Comparison of ENCODE assay signal across 15 cellular contexts in genomic region chr12:48023386-48023785, GRCh38. TPM values are rescaled to one million over a fixed set of nuclear protein-coding genes. Genes with fewer than 3 reads are reported as not detected.
DNase-seq lines count a peak whose midpoint lies in the region; ATAC-seq, FAIRE-seq and TF ChIP-seq lines count a peak whose summit lies in the region.
"Had no signal": no experiment of that assay in that cellular context is flagged by ENCODE, and none has a peak within 500 bp of the region (broad histone marks: within the 10 kb centered on the region; RNA-seq: fewer than 3 reads in every experiment).

No MANE protein-coding gene starts in this region.

- FAIRE-seq in GM19239 (lab: Jason Lieb, UNC) = no peak
- FAIRE-seq: pancreas had no signal

- H2AFZ ChIP-seq in MM.1S (ENCODE audit: low read length) = no peak overlapping the region

- H3K27me3 ChIP-seq in right atrium auricular region (no peaks in the 10 kb centered on the region), lower lobe of right lung (ENCODE audit: low read depth) (peaks cover 5% of the 10 kb centered on the region), MM.1S (replicated peaks; ENCODE audit: insufficient read depth, low read length) (no peaks in the 10 kb centered on the region)
- H3K27me3 ChIP-seq: pancreas, upper lobe of left lung had no signal

- H3K4me1 ChIP-seq in right atrium auricular region = peaks cover 0 to 15% of the 10 kb centered on the region in 2 donors
- H3K4me1 ChIP-seq in lower lobe of right lung = no peaks in the 10 kb centered on the region
- 0 out of 2 replicates have a peak, but pooled peaks cover 4% of the 10 kb centered on the region for H3K4me1 ChIP-seq in MM.1S (ENCODE audit: low read length)
- H3K4me1 ChIP-seq: esophagus squamous epithelium, pancreas had no signal

- no peak overlapping the region for H3K4me2 ChIP-seq in MM.1S (ENCODE audit: low read depth, low read length)

- no peak overlapping the region for H3K4me3 Mint-ChIP-seq in T-helper 17 cell

- H3K36me3 ChIP-seq in right atrium auricular region (no peaks in the 10 kb centered on the region), lower lobe of right lung (no peaks in the 10 kb centered on the region), MM.1S (replicated peaks; ENCODE audit: insufficient read depth, low read length) (no peaks in the 10 kb centered on the region)
- H3K36me3 ChIP-seq: esophagus squamous epithelium, pancreas, upper lobe of left lung had no signal

- H4K20me1 ChIP-seq in MM.1S (ENCODE audit: insufficient read depth, low read length) = no peaks in the 10 kb centered on the region

- no peak overlapping the region for H3K9ac ChIP-seq in MM.1S (ENCODE audit: low read length)

- no peaks in the 10 kb centered on the region for H3K36me3 Mint-ChIP-seq in T-helper 17 cell (ENCODE audit: low read depth)

- no peak for TF ChIP-seq CTCF in right atrium auricular region (IDR thresholded peaks at IDR 0.05)
- no peak for TF ChIP-seq CTCF in lower lobe of right lung (IDR thresholded peaks at IDR 0.05)
- TF ChIP-seq CTCF in GM10266 (IDR thresholded peaks at IDR 0.05; ENCODE audit: control insufficient read depth, insufficient read depth, low read depth, missing control alignments) = no peak
- no peak for TF ChIP-seq CTCF in MM.1S (IDR thresholded peaks at IDR 0.05; ENCODE audit: low read length)

- peak; percentile 72 for DNase-seq in Right ventricle myocardium superior
- no peak for DNase-seq in right atrium auricular region (ENCODE audit: low spot score)
- peak; percentile 17 for DNase-seq in SHP77 treated with DMSO at 0.1 percent for 48 hours (lab: John Stamatoyannopoulos, UW)
- no peak for DNase-seq in lower lobe of right lung
- no peak for DNase-seq in GM19239 (ENCODE audit: insufficient read length, low spot score)
- DNase-seq in T-helper 17 cell = no peak
- DNase-seq in GM10266 (ENCODE audit: extremely low spot score) = no peak
- no peak for DNase-seq in MM.1S
- DNase-seq: activated CD4-positive, alpha-beta T cell treated with anti-CD3 and anti-CD28 coated beads for 4 hours; amygdala; cortex of kidney; DMS 273 treated with DMSO at 0.1 percent for 48 hours; esophagus squamous epithelium; pancreas; upper lobe of left lung had no signal

- H3K4me1 Mint-ChIP-seq in T-helper 17 cell = no peaks in the 10 kb centered on the region

- H3K27me3 Mint-ChIP-seq in T-helper 17 cell = peaks cover 62% of the 10 kb centered on the region

- intact Hi-C loops in Right ventricle myocardium superior (cut with DNase I) (no loop called here), lower lobe of right lung (cut with DNase I) (no loop called here)

- H3K9me3 ChIP-seq in right atrium auricular region = no peaks in the 10 kb centered on the region
- no peaks in the 10 kb centered on the region for H3K9me3 ChIP-seq in lower lobe of right lung
- H3K9me3 ChIP-seq in T-helper 17 cell (ENCODE audit: control insufficient read depth, low read length, poor library complexity, severe bottlenecking) = no peaks in the 10 kb centered on the region
- H3K9me3 ChIP-seq in MM.1S (replicated peaks; ENCODE audit: insufficient read depth, low read length) = no peaks in the 10 kb centered on the region
- H3K9me3 ChIP-seq: esophagus squamous epithelium, pancreas, upper lobe of left lung had no signal

- H3K4me3 ChIP-seq in right atrium auricular region (no peak overlapping the region), lower lobe of right lung (no peak overlapping the region), MM.1S (ENCODE audit: low read length) (no peak overlapping the region)
- H3K4me3 ChIP-seq: esophagus squamous epithelium, pancreas, upper lobe of left lung had no signal

- peak overlapping the region in 1 of 2 donors; percentile 5 for H3K27ac ChIP-seq in right atrium auricular region
- no peak overlapping the region for H3K27ac ChIP-seq in lower lobe of right lung
- no peak overlapping the region for H3K27ac ChIP-seq in MM.1S (ENCODE audit: low read length)
- H3K27ac ChIP-seq: esophagus squamous epithelium, pancreas, upper lobe of left lung had no signal

- H3K9me2 ChIP-seq in MM.1S (replicated peaks; ENCODE audit: insufficient read depth, low read length) = no peaks in the 10 kb centered on the region

- ATAC-seq in Right ventricle myocardium superior (ENCODE audit: poor library complexity) (peak; percentile 91), lower lobe of right lung (peak; percentile 69 to 78), T-helper 17 cell (no peak)

- no peaks in the 10 kb centered on the region for H3F3A ChIP-seq in MM.1S (ENCODE audit: insufficient read depth, low read length)

- no peak overlapping the region for H3K27ac Mint-ChIP-seq in T-helper 17 cell

- H3K79me2 ChIP-seq in MM.1S (ENCODE audit: low read length) = no peaks in the 10 kb centered on the region

RNA-seq across cellular contexts. Expression of gene COL2A1, which starts 19.1 kb away (rescaled TPM):
- total RNA-seq in Right ventricle myocardium superior = not detected
- not detected for total RNA-seq in right atrium auricular region
- total RNA-seq in lower lobe of right lung = not detected
- total RNA-seq in T-helper 17 cell = not detected
- total RNA-seq: esophagus squamous epithelium had no signal

RNA-seq across cellular contexts. Expression of gene TMEM106C, which starts 60.0 kb away (rescaled TPM):
- total RNA-seq in Right ventricle myocardium superior = 42.5 TPM
- 100 to 1,000 TPM in 1 of 2 donors, 10 to 100 TPM in 1; 54.7 to 107 TPM for total RNA-seq in right atrium auricular region
- 39.3 TPM for total RNA-seq in lower lobe of right lung
- total RNA-seq in T-helper 17 cell = 10 to 100 TPM; 17.5 to 20.5 TPM

Comparison
In these comparisons a context has a peak if more than half of its experiments do, and no peak if none do; other contexts are left out.
1. DNase-seq: peak in Right ventricle myocardium superior (single experiment) and SHP77 treated with DMSO at 0.1 percent for 48 hours (single experiment); none in right atrium auricular region (single experiment), lower lobe of right lung (single experiment), GM19239 (single experiment), T-helper 17 cell (0 of 3), GM10266 (single experiment) and MM.1S (single experiment).